Comparison of ENCODE assay signal across 1 cellular context in the genomic region with DNA sequence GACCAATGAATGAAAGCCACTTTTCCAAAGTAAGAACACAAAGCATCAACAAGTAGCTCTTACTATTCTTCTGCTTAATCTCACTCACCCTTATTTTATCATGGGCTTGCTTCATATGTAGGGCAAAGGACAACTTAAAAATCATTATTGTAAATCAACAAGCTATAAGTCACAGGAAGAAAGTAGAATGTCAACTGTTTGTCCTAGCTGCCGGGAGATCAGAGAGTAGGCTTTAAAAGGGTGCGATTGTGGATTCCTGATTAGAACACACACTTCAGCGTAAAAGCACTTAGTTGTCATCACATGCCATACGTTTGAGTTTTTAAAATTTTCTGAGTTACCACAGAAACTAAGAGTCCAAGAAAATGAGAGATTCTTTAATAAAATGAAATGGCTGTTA.
TF ChIP-seq lines count a peak whose summit lies in the region.

No MANE protein-coding gene starts in this region.

TF ChIP-seq in endothelial cell of umbilical vein, 7 proteins besides CTCF, POLR2A, EP300 and RAD21:
- TF ChIP-seq JUN (IDR thresholded peaks at IDR 0.05; ENCODE audit: borderline replicate concordance, insufficient read depth, insufficient read length, low read depth) (no peak), FOS (IDR thresholded peaks at IDR 0.05; ENCODE audit: borderline replicate concordance, insufficient read depth, low read length) (no peak), EZH2 (IDR thresholded peaks at IDR 0.05; ENCODE audit: borderline replicate concordance, low read depth, low read length, severe bottlenecking) (no peak), MAX (IDR thresholded peaks at IDR 0.05; ENCODE audit: insufficient read depth, insufficient read length) (no peak), GATA2 (IDR thresholded peaks at IDR 0.05; ENCODE audit: insufficient read depth, insufficient read length, low read depth, low read length) (no peak), MYC (IDR thresholded peaks at IDR 0.05; ENCODE audit: low read depth, low read length) (no peak), POLR2AphosphoS5 (IDR thresholded peaks at IDR 0.05; ENCODE audit: insufficient read depth, low read depth, low read length) (no peak)
TF ChIP-seq in endothelial cell of umbilical vein: peak in this region for 0.
